Comparison of ENCODE assay signal across 8 cellular contexts in genomic region chr22:43014876-43015676, GRCh38. TPM values are rescaled to one million over a fixed set of nuclear protein-coding genes. Genes with fewer than 3 reads are reported as not detected.
A peak's percentile ranks its signal among the peaks of the same experiment; 100 is the strongest.
DNase-seq lines count a peak whose midpoint lies in the region; ATAC-seq, FAIRE-seq and TF ChIP-seq lines count a peak whose summit lies in the region.

Gene PACSIN2 (minus strand): TSS chr22:43015149. CDS start chr22:42912080, 103,069 bp downstream.

- H3K4me1 Mint-ChIP-seq in chondrocyte (ENCODE audit: low read depth), result peaks cover 32% of the 10 kb centered on the region

- peak; percentile 74 for DNase-seq in BJ (ENCODE audit: low read depth)
- peak; percentile 100 for DNase-seq in GM19239 (ENCODE audit: insufficient read length, low spot score)
- DNase-seq in NCI-H510A treated with DMSO at 0.1 percent for 48 hours (lab: John Stamatoyannopoulos, UW), result peak; percentile 86
- DNase-seq in activated CD4-positive, alpha-beta T cell treated with anti-CD3 and anti-CD28 coated beads for 24 hours (ENCODE audit: low read depth in 2 of 2), result peak; percentile 98 to 99
- peak; percentile 100 for DNase-seq in chondrocyte (ENCODE audit: low spot score)
- DNase-seq in kidney epithelial cell (ENCODE audit: low read depth), result no peak
- DNase-seq in stimulated activated CD4-positive, alpha-beta T cell treated with anti-CD3 and anti-CD28 coated beads, Interleukin-15, amount 100 ng/mL, for 48 hours (ENCODE audit: low read depth in 2 of 2), result peak; percentile 98 to 99

- TF ChIP-seq CTCF in BJ (IDR thresholded peaks at IDR 0.05; ENCODE audit: insufficient read depth, low read depth, low read length) (no peak), chondrocyte (IDR thresholded peaks at IDR 0.05) (no peak), kidney epithelial cell (IDR thresholded peaks at IDR 0.05; ENCODE audit: insufficient read depth, low read length, poor library complexity, severe bottlenecking) (no peak)

- H3K27me3 ChIP-seq in BJ (ENCODE audit: control insufficient read depth, insufficient read depth, low read length), result no peaks in the 10 kb centered on the region
- no peaks in the 10 kb centered on the region for H3K27me3 ChIP-seq in kidney epithelial cell (ENCODE audit: control insufficient read depth, insufficient read depth, low read length)

- CTCF ChIA-PET in BJ (lab: Yijun Ruan, JAX), result interaction anchor here (0.7 to 2.6 kb wide), 6 partner anchors 10 to 148 kb away, joined by 3 to 10 read pairs (median 3); no protein-coding TSS in a partner anchor

- H3K9me3 Mint-ChIP-seq in chondrocyte (ENCODE audit: low read depth), result no peaks in the 10 kb centered on the region

- peak within 1 kb of the TSS; percentile 59 for H3K4me3 ChIP-seq in BJ (ENCODE audit: low read depth, low read length)
- H3K4me3 ChIP-seq in kidney epithelial cell (ENCODE audit: low read depth, low read length), result peak within 1 kb of the TSS; percentile 74

- no peaks in the 10 kb centered on the region for H3K36me3 Mint-ChIP-seq in chondrocyte (ENCODE audit: low read depth)

- H3K27me3 Mint-ChIP-seq in chondrocyte (ENCODE audit: low read depth), result no peaks in the 10 kb centered on the region

- H3K36me3 ChIP-seq in BJ (ENCODE audit: control insufficient read depth, insufficient read depth, low read length) (no peaks in the 10 kb centered on the region), kidney epithelial cell (ENCODE audit: control insufficient read depth, insufficient read depth, low read length) (no peaks in the 10 kb centered on the region)

- H3K4me3 Mint-ChIP-seq in chondrocyte (ENCODE audit: unreplicated experiment), result peak within 1 kb of the TSS; percentile 89

- ATAC-seq in HG03442 (IDR thresholded peaks at IDR 0.05; ENCODE audit: unreplicated experiment), result peak; percentile 92

- peak; percentile 93 for FAIRE-seq in GM19239 (lab: Jason Lieb, UNC)

- POLR2A ChIA-PET in BJ (lab: Charles Lee), result interaction anchor here (0.6 to 1.3 kb wide), 6 partner anchors 11 to 315 kb away, joined by 4 to 16 read pairs (median 12); no protein-coding TSS in a partner anchor

- H3K27ac Mint-ChIP-seq in chondrocyte (ENCODE audit: unreplicated experiment), result peak within 1 kb of the TSS; percentile 89

RNA-seq across cellular contexts. Expression of gene PACSIN2, which starts in this region (rescaled TPM):
- polyA plus RNA-seq in BJ (2011; rRNA removed), result 64.4 and 86.3 TPM in 2 replicates
- 20.5 and 26.6 TPM in 2 replicates for polyA minus RNA-seq in BJ (2011; rRNA and poly(A)+ RNA removed)
- total RNA-seq in chondrocyte (58.9 to 93.4 TPM (median 82.1 TPM) in 3 replicates), kidney epithelial cell (62.9 and 72.2 TPM in 2 replicates)
